In the genomic region with DNA sequence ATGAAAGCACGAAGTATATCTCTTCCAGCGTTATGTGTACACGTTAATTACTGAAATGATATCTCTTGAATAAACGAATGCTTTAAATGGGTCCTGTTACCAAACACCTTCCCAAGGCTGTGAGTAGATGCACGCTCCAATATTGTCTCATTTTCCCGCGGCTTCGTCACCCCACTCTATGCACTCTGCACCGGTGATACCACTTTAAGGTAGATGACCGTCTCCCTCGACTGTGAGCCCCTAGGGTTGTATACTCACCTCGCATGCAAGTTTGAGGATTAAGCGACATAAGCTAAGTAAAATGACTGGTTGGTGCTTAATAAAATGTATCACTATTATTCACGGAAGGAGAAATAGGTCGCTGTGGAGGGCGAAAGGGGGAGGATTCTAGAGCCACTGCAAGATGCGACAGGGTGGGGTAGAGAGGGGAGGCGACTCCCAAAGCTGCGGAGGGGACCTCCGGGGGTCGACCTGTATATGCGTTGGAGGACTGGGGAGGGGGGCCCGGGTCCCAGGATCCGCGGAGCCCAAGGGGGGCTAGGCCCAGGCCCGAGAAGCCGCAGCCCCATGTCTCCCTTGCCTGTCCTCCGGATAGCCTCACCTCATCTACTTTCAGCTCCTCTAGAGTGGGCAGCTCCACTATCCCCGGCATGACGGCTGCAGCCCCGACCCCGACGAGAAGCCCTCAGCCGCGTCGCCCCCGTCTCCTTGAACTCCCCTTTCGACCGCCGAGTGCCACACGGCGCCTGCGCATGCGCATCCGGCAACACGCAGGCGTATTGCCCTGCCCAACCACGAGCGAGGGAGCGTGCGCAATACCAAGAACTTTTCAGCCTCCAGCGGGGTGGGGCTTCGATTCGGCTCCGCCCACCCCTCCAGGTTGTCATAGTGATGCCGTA, we compare ENCODE assay signal across 1 cellular context.
TF ChIP-seq lines count a peak whose summit lies in the region.

A gene (plus strand): TSS at position 883 of the 899 bp plus-strand sequence. CDS start 65 bp downstream, outside the sequence.
A gene (minus strand): TSS at position 754 of the 899 bp plus-strand sequence. CDS start 102 bp downstream, at position 652.

TF ChIP-seq in HepG2, 621 proteins besides CTCF, POLR2A, EP300 and RAD21 (continued from another document and continues in another):
- no peak for TF ChIP-seq SUZ12 (IDR thresholded peaks at IDR 0.05; ENCODE audit: low read depth, low read length)
- peak; percentile 67 for TF ChIP-seq NFYC (CRISPR knock-in tag; IDR thresholded peaks at IDR 0.05)
- TF ChIP-seq ZNF530 (CRISPR knock-in tag; IDR thresholded peaks at IDR 0.05; ENCODE audit: low read depth) = no peak
- TF ChIP-seq AGO2 (optimal IDR thresholded peaks at IDR 0.05; ENCODE audit: low read depth, low read length) = no peak
- peak; percentile 63 for TF ChIP-seq NFYB (CRISPR knock-in tag; IDR thresholded peaks at IDR 0.05)
- TF ChIP-seq ZNF713 (CRISPR knock-in tag; IDR thresholded peaks at IDR 0.05) = no peak
- TF ChIP-seq ZSCAN12 (CRISPR knock-in tag; IDR thresholded peaks at IDR 0.05) = no peak
- TF ChIP-seq ZBTB21 (CRISPR knock-in tag; IDR thresholded peaks at IDR 0.05) = no peak
- TF ChIP-seq, protein P1, sequence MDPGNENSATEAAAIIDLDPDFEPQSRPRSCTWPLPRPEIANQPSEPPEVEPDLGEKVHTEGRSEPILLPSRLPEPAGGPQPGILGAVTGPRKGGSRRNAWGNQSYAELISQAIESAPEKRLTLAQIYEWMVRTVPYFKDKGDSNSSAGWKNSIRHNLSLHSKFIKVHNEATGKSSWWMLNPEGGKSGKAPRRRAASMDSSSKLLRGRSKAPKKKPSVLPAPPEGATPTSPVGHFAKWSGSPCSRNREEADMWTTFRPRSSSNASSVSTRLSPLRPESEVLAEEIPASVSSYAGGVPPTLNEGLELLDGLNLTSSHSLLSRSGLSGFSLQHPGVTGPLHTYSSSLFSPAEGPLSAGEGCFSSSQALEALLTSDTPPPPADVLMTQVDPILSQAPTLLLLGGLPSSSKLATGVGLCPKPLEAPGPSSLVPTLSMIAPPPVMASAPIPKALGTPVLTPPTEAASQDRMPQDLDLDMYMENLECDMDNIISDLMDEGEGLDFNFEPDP (CRISPR knock-in tag; conservative IDR thresholded peaks at IDR 0.05) = no peak
- 0 out of 2 replicates have a peak, but pooled peaks have one; percentile 65 for TF ChIP-seq ARHGAP35 (CRISPR knock-in tag; IDR thresholded peaks at IDR 0.05; ENCODE audit: borderline replicate concordance)
- peak; percentile 50; the same call in 1 of the 2 replicates for TF ChIP-seq MEIS2 (CRISPR knock-in tag; IDR thresholded peaks at IDR 0.05)
- TF ChIP-seq, protein P2, sequence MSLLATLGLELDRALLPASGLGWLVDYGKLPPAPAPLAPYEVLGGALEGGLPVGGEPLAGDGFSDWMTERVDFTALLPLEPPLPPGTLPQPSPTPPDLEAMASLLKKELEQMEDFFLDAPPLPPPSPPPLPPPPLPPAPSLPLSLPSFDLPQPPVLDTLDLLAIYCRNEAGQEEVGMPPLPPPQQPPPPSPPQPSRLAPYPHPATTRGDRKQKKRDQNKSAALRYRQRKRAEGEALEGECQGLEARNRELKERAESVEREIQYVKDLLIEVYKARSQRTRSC (CRISPR knock-in tag; IDR thresholded peaks at IDR 0.05; ENCODE audit: low read depth) = no peak
- TF ChIP-seq HOXA3 (CRISPR knock-in tag; IDR thresholded peaks at IDR 0.05) = peak; percentile 56; the same call in 1 of the 2 replicates
- TF ChIP-seq ZNF839 (CRISPR knock-in tag; IDR thresholded peaks at IDR 0.05; ENCODE audit: borderline replicate concordance) = no peak
- no peak for TF ChIP-seq PRPF4 (IDR thresholded peaks at IDR 0.05; ENCODE audit: low read depth, low read length, poor library complexity, severe bottlenecking)
- TF ChIP-seq THAP11 (CRISPR knock-in tag; IDR thresholded peaks at IDR 0.05) = peak; percentile 69
- peak; percentile 71; the same call in 1 of the 2 replicates for TF ChIP-seq HOXA5 (CRISPR knock-in tag; IDR thresholded peaks at IDR 0.05)
- TF ChIP-seq, protein P3, sequence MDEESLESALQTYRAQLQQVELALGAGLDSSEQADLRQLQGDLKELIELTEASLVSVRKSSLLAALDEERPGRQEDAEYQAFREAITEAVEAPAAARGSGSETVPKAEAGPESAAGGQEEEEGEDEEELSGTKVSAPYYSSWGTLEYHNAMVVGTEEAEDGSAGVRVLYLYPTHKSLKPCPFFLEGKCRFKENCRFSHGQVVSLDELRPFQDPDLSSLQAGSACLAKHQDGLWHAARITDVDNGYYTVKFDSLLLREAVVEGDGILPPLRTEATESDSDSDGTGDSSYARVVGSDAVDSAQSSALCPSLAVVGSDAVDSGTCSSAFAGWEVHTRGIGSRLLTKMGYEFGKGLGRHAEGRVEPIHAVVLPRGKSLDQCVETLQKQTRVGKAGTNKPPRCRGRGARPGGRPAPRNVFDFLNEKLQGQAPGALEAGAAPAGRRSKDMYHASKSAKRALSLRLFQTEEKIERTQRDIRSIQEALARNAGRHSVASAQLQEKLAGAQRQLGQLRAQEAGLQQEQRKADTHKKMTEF (CRISPR knock-in tag; IDR thresholded peaks at IDR 0.05) = peak; percentile 68
- TF ChIP-seq ZNF296 (CRISPR knock-in tag; conservative IDR thresholded peaks at IDR 0.05) = no peak
- TF ChIP-seq RXRB (CRISPR knock-in tag; IDR thresholded peaks at IDR 0.05; ENCODE audit: borderline replicate concordance) = no peak
- TF ChIP-seq, protein P4, sequence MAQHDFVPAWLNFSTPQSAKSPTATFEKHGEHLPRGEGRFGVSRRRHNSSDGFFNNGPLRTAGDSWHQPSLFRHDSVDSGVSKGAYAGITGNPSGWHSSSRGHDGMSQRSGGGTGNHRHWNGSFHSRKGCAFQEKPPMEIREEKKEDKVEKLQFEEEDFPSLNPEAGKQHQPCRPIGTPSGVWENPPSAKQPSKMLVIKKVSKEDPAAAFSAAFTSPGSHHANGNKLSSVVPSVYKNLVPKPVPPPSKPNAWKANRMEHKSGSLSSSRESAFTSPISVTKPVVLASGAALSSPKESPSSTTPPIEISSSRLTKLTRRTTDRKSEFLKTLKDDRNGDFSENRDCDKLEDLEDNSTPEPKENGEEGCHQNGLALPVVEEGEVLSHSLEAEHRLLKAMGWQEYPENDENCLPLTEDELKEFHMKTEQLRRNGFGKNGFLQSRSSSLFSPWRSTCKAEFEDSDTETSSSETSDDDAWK (CRISPR knock-in tag; IDR thresholded peaks at IDR 0.05) = no peak
- no peak for TF ChIP-seq SOX6 (IDR thresholded peaks at IDR 0.05)
- 0 out of 2 replicates have a peak, but pooled peaks have one; percentile 8 for TF ChIP-seq SOX6 (CRISPR knock-in tag; IDR thresholded peaks at IDR 0.05)
- TF ChIP-seq ZNF652 (CRISPR knock-in tag; IDR thresholded peaks at IDR 0.05; ENCODE audit: borderline replicate concordance, low read depth) = no peak
- no peak for TF ChIP-seq ZNF724P (CRISPR knock-in tag; IDR thresholded peaks at IDR 0.05; ENCODE audit: borderline replicate concordance)
- TF ChIP-seq, protein P5, sequence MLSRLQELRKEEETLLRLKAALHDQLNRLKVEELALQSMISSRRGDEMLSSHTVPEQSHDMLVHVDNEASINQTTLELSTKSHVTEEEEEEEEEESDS (CRISPR knock-in tag; IDR thresholded peaks at IDR 0.05; ENCODE audit: borderline replicate concordance) = no peak
- TF ChIP-seq, protein P6, sequence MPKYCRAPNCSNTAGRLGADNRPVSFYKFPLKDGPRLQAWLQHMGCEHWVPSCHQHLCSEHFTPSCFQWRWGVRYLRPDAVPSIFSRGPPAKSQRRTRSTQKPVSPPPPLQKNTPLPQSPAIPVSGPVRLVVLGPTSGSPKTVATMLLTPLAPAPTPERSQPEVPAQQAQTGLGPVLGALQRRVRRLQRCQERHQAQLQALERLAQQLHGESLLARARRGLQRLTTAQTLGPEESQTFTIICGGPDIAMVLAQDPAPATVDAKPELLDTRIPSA (CRISPR knock-in tag; IDR thresholded peaks at IDR 0.05; ENCODE audit: borderline replicate concordance) = no peak
- peak; percentile 97 for TF ChIP-seq PHF8 (CRISPR knock-in tag; IDR thresholded peaks at IDR 0.05)
- no peak for TF ChIP-seq NFIC (IDR thresholded peaks at IDR 0.05; ENCODE audit: low read length)
- no peak for TF ChIP-seq GATAD2A (CRISPR knock-in tag; IDR thresholded peaks at IDR 0.05)
- TF ChIP-seq ZSCAN30 (CRISPR knock-in tag; IDR thresholded peaks at IDR 0.05) = no peak
- TF ChIP-seq DNMT3B (CRISPR knock-in tag; conservative IDR thresholded peaks at IDR 0.05) = no peak
- no peak for TF ChIP-seq HOXD1 (CRISPR knock-in tag; IDR thresholded peaks at IDR 0.05)
- no peak for TF ChIP-seq ZNF790 (CRISPR knock-in tag; IDR thresholded peaks at IDR 0.05; ENCODE audit: borderline replicate concordance)
- TF ChIP-seq, protein P7, sequence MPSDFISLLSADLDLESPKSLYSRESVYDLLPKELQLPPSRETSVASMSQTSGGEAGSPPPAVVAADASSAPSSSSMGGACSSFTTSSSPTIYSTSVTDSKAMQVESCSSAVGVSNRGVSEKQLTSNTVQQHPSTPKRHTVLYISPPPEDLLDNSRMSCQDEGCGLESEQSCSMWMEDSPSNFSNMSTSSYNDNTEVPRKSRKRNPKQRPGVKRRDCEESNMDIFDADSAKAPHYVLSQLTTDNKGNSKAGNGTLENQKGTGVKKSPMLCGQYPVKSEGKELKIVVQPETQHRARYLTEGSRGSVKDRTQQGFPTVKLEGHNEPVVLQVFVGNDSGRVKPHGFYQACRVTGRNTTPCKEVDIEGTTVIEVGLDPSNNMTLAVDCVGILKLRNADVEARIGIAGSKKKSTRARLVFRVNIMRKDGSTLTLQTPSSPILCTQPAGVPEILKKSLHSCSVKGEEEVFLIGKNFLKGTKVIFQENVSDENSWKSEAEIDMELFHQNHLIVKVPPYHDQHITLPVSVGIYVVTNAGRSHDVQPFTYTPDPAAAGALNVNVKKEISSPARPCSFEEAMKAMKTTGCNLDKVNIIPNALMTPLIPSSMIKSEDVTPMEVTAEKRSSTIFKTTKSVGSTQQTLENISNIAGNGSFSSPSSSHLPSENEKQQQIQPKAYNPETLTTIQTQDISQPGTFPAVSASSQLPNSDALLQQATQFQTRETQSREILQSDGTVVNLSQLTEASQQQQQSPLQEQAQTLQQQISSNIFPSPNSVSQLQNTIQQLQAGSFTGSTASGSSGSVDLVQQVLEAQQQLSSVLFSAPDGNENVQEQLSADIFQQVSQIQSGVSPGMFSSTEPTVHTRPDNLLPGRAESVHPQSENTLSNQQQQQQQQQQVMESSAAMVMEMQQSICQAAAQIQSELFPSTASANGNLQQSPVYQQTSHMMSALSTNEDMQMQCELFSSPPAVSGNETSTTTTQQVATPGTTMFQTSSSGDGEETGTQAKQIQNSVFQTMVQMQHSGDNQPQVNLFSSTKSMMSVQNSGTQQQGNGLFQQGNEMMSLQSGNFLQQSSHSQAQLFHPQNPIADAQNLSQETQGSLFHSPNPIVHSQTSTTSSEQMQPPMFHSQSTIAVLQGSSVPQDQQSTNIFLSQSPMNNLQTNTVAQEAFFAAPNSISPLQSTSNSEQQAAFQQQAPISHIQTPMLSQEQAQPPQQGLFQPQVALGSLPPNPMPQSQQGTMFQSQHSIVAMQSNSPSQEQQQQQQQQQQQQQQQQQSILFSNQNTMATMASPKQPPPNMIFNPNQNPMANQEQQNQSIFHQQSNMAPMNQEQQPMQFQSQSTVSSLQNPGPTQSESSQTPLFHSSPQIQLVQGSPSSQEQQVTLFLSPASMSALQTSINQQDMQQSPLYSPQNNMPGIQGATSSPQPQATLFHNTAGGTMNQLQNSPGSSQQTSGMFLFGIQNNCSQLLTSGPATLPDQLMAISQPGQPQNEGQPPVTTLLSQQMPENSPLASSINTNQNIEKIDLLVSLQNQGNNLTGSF (CRISPR knock-in tag; IDR thresholded peaks at IDR 0.05) = no peak
- TF ChIP-seq, protein P8, sequence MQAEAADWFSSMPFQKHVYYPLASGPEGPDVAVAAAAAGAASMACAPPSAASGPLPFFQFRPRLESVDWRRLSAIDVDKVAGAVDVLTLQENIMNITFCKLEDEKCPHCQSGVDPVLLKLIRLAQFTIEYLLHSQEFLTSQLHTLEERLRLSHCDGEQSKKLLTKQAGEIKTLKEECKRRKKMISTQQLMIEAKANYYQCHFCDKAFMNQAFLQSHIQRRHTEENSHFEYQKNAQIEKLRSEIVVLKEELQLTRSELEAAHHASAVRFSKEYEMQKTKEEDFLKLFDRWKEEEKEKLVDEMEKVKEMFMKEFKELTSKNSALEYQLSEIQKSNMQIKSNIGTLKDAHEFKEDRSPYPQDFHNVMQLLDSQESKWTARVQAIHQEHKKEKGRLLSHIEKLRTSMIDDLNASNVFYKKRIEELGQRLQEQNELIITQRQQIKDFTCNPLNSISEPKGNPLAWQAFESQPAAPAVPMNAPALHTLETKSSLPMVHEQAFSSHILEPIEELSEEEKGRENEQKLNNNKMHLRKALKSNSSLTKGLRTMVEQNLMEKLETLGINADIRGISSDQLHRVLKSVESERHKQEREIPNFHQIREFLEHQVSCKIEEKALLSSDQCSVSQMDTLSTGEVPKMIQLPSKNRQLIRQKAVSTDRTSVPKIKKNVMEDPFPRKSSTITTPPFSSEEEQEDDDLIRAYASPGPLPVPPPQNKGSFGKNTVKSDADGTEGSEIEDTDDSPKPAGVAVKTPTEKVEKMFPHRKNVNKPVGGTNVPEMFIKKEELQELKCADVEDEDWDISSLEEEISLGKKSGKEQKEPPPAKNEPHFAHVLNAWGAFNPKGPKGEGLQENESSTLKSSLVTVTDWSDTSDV (CRISPR knock-in tag; IDR thresholded peaks at IDR 0.05) = no peak
- TF ChIP-seq ZNF737 (CRISPR knock-in tag; IDR thresholded peaks at IDR 0.05; ENCODE audit: borderline replicate concordance) = no peak
- peak; percentile 51 for TF ChIP-seq RBM39 (IDR thresholded peaks at IDR 0.05; ENCODE audit: low read depth, low read length, poor library complexity, severe bottlenecking)
- TF ChIP-seq ZNF605 (CRISPR knock-in tag; IDR thresholded peaks at IDR 0.05) = peak; percentile 94
- TF ChIP-seq KLF12 (CRISPR knock-in tag; IDR thresholded peaks at IDR 0.05; ENCODE audit: borderline replicate concordance) = no peak
- no peak for TF ChIP-seq TOE1 (CRISPR knock-in tag; IDR thresholded peaks at IDR 0.05)
- peak; percentile 61; the same call in 1 of the 2 replicates for TF ChIP-seq ARID2 (CRISPR knock-in tag; IDR thresholded peaks at IDR 0.05; ENCODE audit: borderline replicate concordance)
- peak; percentile 53; the same call in 1 of the 2 replicates for TF ChIP-seq ZNF709 (CRISPR knock-in tag; IDR thresholded peaks at IDR 0.05)
- no peak for TF ChIP-seq PHF5A (CRISPR knock-in tag; IDR thresholded peaks at IDR 0.05; ENCODE audit: low read depth, unreplicated experiment)
- TF ChIP-seq CENPT (CRISPR knock-in tag; IDR thresholded peaks at IDR 0.05; ENCODE audit: low read depth) = no peak
- no peak for TF ChIP-seq ZSCAN29 (CRISPR knock-in tag; conservative IDR thresholded peaks at IDR 0.05)
- no peak for TF ChIP-seq CAMTA2 (CRISPR knock-in tag; IDR thresholded peaks at IDR 0.05; ENCODE audit: borderline replicate concordance)
- no peak for TF ChIP-seq ZNF746 (CRISPR knock-in tag; IDR thresholded peaks at IDR 0.05)
- TF ChIP-seq, protein P9, sequence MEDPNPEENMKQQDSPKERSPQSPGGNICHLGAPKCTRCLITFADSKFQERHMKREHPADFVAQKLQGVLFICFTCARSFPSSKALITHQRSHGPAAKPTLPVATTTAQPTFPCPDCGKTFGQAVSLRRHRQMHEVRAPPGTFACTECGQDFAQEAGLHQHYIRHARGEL (CRISPR knock-in tag; IDR thresholded peaks at IDR 0.05) = no peak
- TF ChIP-seq ZNF543 (CRISPR knock-in tag; IDR thresholded peaks at IDR 0.05) = no peak
- TF ChIP-seq ZNF33A (CRISPR knock-in tag; IDR thresholded peaks at IDR 0.05; ENCODE audit: borderline replicate concordance) = no peak
- no peak; the same call in 1 of the 2 replicates for TF ChIP-seq ZNF350 (CRISPR knock-in tag; IDR thresholded peaks at IDR 0.05; ENCODE audit: borderline replicate concordance, low read depth)
- no peak for TF ChIP-seq ZFP36 (IDR thresholded peaks at IDR 0.05; ENCODE audit: borderline replicate concordance, low read depth, low read length, partially characterized antibody)
- TF ChIP-seq KLF16 (CRISPR knock-in tag; IDR thresholded peaks at IDR 0.05) = 0 out of 4 replicates have a peak, but pooled peaks of 1 of the 2 experiments have one; percentile 48
- peak; percentile 54 for TF ChIP-seq POGZ (CRISPR knock-in tag; IDR thresholded peaks at IDR 0.05)
